In genomic region chr4:169203891-169204290, GRCh38 we compare ENCODE assay signal across 21 cellular contexts.
DNase-seq lines count a peak whose midpoint lies in the region; ATAC-seq and TF ChIP-seq lines count a peak whose summit lies in the region.
"Had no signal": no experiment of that assay in that cellular context is flagged by ENCODE, and none has a peak within 500 bp of the region (broad histone marks: within the 10 kb centered on the region; RNA-seq: fewer than 3 reads in every experiment).

No MANE protein-coding gene starts in this region.

- peak overlapping the region; percentile 56 to 65 (median 57) for H3K27ac Mint-ChIP-seq in nephron
- H3K27ac Mint-ChIP-seq: CD4-positive, alpha-beta memory T cell; GM23338 had no signal

- intact Hi-C loops in left cardiac atrium (cut with DNase I) = no loop called here
- intact Hi-C loops in heart right ventricle (cut with DNase I) = loop anchor here in 1 of 10 donors (10.0 kb wide), 1 partner anchor 61 kb away; no protein-coding TSS in a partner anchor
- intact Hi-C loops in posterior cingulate gyrus (cut with DNase I) = no loop called here

- H3K27ac ChIP-seq in heart right ventricle (no peak overlapping the region), subcutaneous abdominal adipose tissue (ENCODE audit: low read depth, low read length) (peak overlapping the region; percentile 39)

- no peak overlapping the region for H3K4me3 Mint-ChIP-seq in nephron
- H3K4me3 Mint-ChIP-seq: CD4-positive, alpha-beta memory T cell; GM23338 had no signal

- H3K36me3 ChIP-seq in heart right ventricle (no peaks in the 10 kb centered on the region), adipocyte (ENCODE audit: control insufficient read depth, insufficient read depth, low read length, severe bottlenecking) (peaks cover 4% of the 10 kb centered on the region), subcutaneous abdominal adipose tissue (ENCODE audit: control insufficient read depth in 5 of 5, insufficient read depth in 5 of 5, low read length in 5 of 5) (no peaks in the 10 kb centered on the region)

- peaks cover 56% of the 10 kb centered on the region for H3K4me1 Mint-ChIP-seq in nephron
- H3K4me1 Mint-ChIP-seq: CD4-positive, alpha-beta memory T cell had no signal

- no peaks in the 10 kb centered on the region for H3K9me3 Mint-ChIP-seq in nephron
- H3K9me3 Mint-ChIP-seq: CD4-positive, alpha-beta memory T cell; GM23338 had no signal

- H3K4me1 ChIP-seq in heart right ventricle = peaks cover 0 to 60% (median 25%) of the 10 kb centered on the region in 9 donors
- H3K4me1 ChIP-seq in adipocyte (ENCODE audit: control insufficient read depth, insufficient read depth, low read length) = peaks cover 78% of the 10 kb centered on the region
- peaks cover 0 to 63% (median 38%) of the 10 kb centered on the region in 5 donors for H3K4me1 ChIP-seq in subcutaneous abdominal adipose tissue (ENCODE audit: control insufficient read depth in 5 of 5, insufficient read depth in 5 of 5, low read length in 5 of 5)

- peaks cover 4% of the 10 kb centered on the region for H3K36me3 Mint-ChIP-seq in nephron (ENCODE audit: low read depth)
- H3K36me3 Mint-ChIP-seq: CD4-positive, alpha-beta memory T cell had no signal

- H3K4me3 ChIP-seq in heart right ventricle (no peak overlapping the region), adipocyte (ENCODE audit: low read length) (no peak overlapping the region), subcutaneous abdominal adipose tissue (ENCODE audit: low read depth in 1 of 5, low read length in 5 of 5) (no peak overlapping the region)
- H3K4me3 ChIP-seq: GM23338 had no signal

- H3K27me3 Mint-ChIP-seq in nephron (ENCODE audit: low read depth) = no peaks in the 10 kb centered on the region

- no peak for TF ChIP-seq CTCF in heart right ventricle (IDR thresholded peaks at IDR 0.05)
- no peak for TF ChIP-seq CTCF in nephron (IDR thresholded peaks at IDR 0.05; ENCODE audit: unreplicated experiment in 3 of 3)

- DNase-seq in left cardiac atrium (no peak), heart right ventricle (no peak), adipocyte (ENCODE audit: low read depth) (peak; percentile 33), posterior cingulate gyrus (no peak)
- DNase-seq: 8988T; CD4-positive, alpha-beta memory T cell; GF-D8; KBM-7; MV-4-11; NCI-H1417; NCI-H187; NCI-H2107; NCI-H524; NCI-H82; OCI-M1; SHP77 had no signal

- H3K9ac ChIP-seq in adipocyte (ENCODE audit: low read length) = no peak overlapping the region
- no peak overlapping the region for H3K9ac ChIP-seq in subcutaneous abdominal adipose tissue (ENCODE audit: low read length in 5 of 5)

- WGBS in heart right ventricle, 2 donors = 64 to 68% methylated on average over 6 of the region's 6 CpGs

- H3K9me3 ChIP-seq in heart right ventricle (no peaks in the 10 kb centered on the region), adipocyte (ENCODE audit: control insufficient read depth, low read length) (no peaks in the 10 kb centered on the region), subcutaneous abdominal adipose tissue (ENCODE audit: control insufficient read depth in 5 of 5, low read length in 5 of 5) (no peaks in the 10 kb centered on the region)

- H3K27me3 ChIP-seq in heart right ventricle (no peaks in the 10 kb centered on the region), adipocyte (replicated peaks; ENCODE audit: control insufficient read depth, insufficient read depth, low read length) (no peaks in the 10 kb centered on the region), subcutaneous abdominal adipose tissue (ENCODE audit: control insufficient read depth in 5 of 5, insufficient read depth in 4 of 5, low read length in 5 of 5) (no peaks in the 10 kb centered on the region)

- ATAC-seq in left cardiac atrium (peak; percentile 59 to 62), heart right ventricle (no peak), GM18873 (IDR thresholded peaks at IDR 0.05; ENCODE audit: low FRiP score, unreplicated experiment) (no peak), GM19324 (IDR thresholded peaks at IDR 0.05; ENCODE audit: low FRiP score, unreplicated experiment) (no peak)
- ATAC-seq: GM23338 had no signal

Comparison
In these comparisons a context has a peak if more than half of its experiments do, and no peak if none do; other contexts are left out.
1. ATAC-seq: peak in left cardiac atrium (2 of 2); none in heart right ventricle (0 of 8), GM18873 (single experiment) and GM19324 (single experiment).